In genomic region chr9:92324451-92324850, GRCh38 we compare ENCODE assay signal across 8 cellular contexts. TPM values are rescaled to one million over a fixed set of nuclear protein-coding genes. Genes with fewer than 3 reads are reported as not detected.
DNase-seq lines count a peak whose midpoint lies in the region; ATAC-seq, FAIRE-seq and TF ChIP-seq lines count a peak whose summit lies in the region.

No MANE protein-coding gene starts in this region.

- H3K4me2 ChIP-seq in OCI-LY1 (ENCODE audit: low read length): peak overlapping the region; percentile 85
- peak overlapping the region; percentile 80 to 87 for H3K4me2 ChIP-seq in H1 (ENCODE audit: insufficient read depth in 1 of 2, low read depth in 2 of 2, low read length in 2 of 2)

- H3K79me2 ChIP-seq in OCI-LY1 (ENCODE audit: insufficient read depth, low read length) (peaks cover 44% of the 10 kb centered on the region), H1 (ENCODE audit: control insufficient read depth in 1 of 2, insufficient read depth in 2 of 2, low read length in 2 of 2) (peaks cover 0 to 14% of the 10 kb centered on the region in 2 experiments; a peak in 2 of 4 replicates)

- no peak overlapping the region for H3K18ac ChIP-seq in H1 (ENCODE audit: extremely low read depth, low read length)

- no peak for TF ChIP-seq POLR2A in H1 (IDR thresholded peaks at IDR 0.05; ENCODE audit: control extremely low read depth in 1 of 2, low read depth in 2 of 2, low read length in 2 of 2)

- no peaks in the 10 kb centered on the region for H3K9me3 Mint-ChIP-seq in CD4-positive, alpha-beta T cell

- peak overlapping the region; percentile 94 for H3K27ac Mint-ChIP-seq in CD4-positive, alpha-beta T cell

- H2BK5ac ChIP-seq in H1 (ENCODE audit: low read depth, low read length): no peak overlapping the region

- H3K4me1 ChIP-seq in OCI-LY1 (ENCODE audit: insufficient read depth, low read length, severe bottlenecking) (peaks cover 33% of the 10 kb centered on the region), H1 (replicated peaks in 1 of 4; ENCODE audit: control insufficient read depth in 3 of 4, insufficient read depth in 4 of 4, low read length in 3 of 4) (peaks cover 0 to 4% (median under 1%) of the 10 kb centered on the region in 4 experiments; a peak in 1 of 7 replicates), neuron (ENCODE audit: insufficient read depth, low read length) (peaks cover 21% of the 10 kb centered on the region)

- H2BK15ac ChIP-seq in H1 (ENCODE audit: low read length): no peak overlapping the region

- H2BK120ac ChIP-seq in H1 (replicated peaks; ENCODE audit: low read depth, low read length): no peak overlapping the region

- H3K4me1 Mint-ChIP-seq in CD4-positive, alpha-beta T cell (ENCODE audit: low read depth): peaks cover 40% of the 10 kb centered on the region

- 63% methylated on average over 2 of the region's 2 CpGs; no CpG with 5 or more reads in 1 of the 2 experiments for WGBS in H1 (ENCODE audit: extremely low coverage in 1 of 2, insufficient coverage in 1 of 2, insufficient read length in 1 of 2, insufficient replicate concordance in 2 of 2, low coverage in 1 of 2, low lambda C conversion rate in 2 of 2, missing lambda C conversion rate in 1 of 2), 2 experiments

- no peak for TF ChIP-seq EP300 in H1 (IDR thresholded peaks at IDR 0.05; ENCODE audit: borderline replicate concordance in 1 of 2, low read depth in 2 of 2, low read length in 2 of 2)

- no peak for DNase-seq in CD4-positive, alpha-beta T cell
- no peak for DNase-seq in H1 (ENCODE audit: low read depth in 1 of 2, low spot score in 2 of 2)
- DNase-seq in NCI-H2227 treated with DMSO at 0.1 percent for 48 hours (lab: John Stamatoyannopoulos, UW): no peak
- DNase-seq in MV-4-11 (lab: John Stamatoyannopoulos, UW): no peak
- no peak for DNase-seq in SW480 (ENCODE audit: low spot score)

- H3K27me3 ChIP-seq in CD4-positive, alpha-beta T cell (ENCODE audit: control insufficient read depth, insufficient read depth, low read length): no peaks in the 10 kb centered on the region
- H3K27me3 ChIP-seq in OCI-LY1 (ENCODE audit: insufficient read depth, low read length) (no peaks in the 10 kb centered on the region), H1 (replicated peaks in 1 of 4; ENCODE audit: control insufficient read depth in 3 of 4, extremely low read depth in 1 of 4, insufficient read depth in 3 of 4, low read length in 3 of 4) (no peaks in the 10 kb centered on the region), neuron (ENCODE audit: insufficient read depth, low read length) (no peaks in the 10 kb centered on the region)

- no peak overlapping the region for H4K5ac ChIP-seq in H1 (ENCODE audit: insufficient read length, low read depth, low read length)

- peak overlapping the region; percentile 96 for H3K4me3 Mint-ChIP-seq in CD4-positive, alpha-beta T cell

- CTCF ChIA-PET in CD4-positive, alpha-beta T cell (lab: Charles Lee): no interaction called here
- CTCF ChIA-PET in H1 (lab: Charles Lee; ENCODE audit: partially characterized antibody): interaction anchor here (1.3 to 2.4 kb wide), 2 partner anchors 184 to 311 kb away, joined by 3 to 9 read pairs; no protein-coding TSS in a partner anchor

- H2BK20ac ChIP-seq in H1 (ENCODE audit: low read length): no peak overlapping the region

- no peak overlapping the region for H4K8ac ChIP-seq in H1 (ENCODE audit: extremely low read depth, insufficient read depth, low read length)

- peak overlapping the region; percentile 86 for H3K4me3 ChIP-seq in OCI-LY1 (ENCODE audit: low read depth, low read length, poor library complexity, severe bottlenecking)
- peak overlapping the region; percentile 70 to 97 (median 92) for H3K4me3 ChIP-seq in H1 (ENCODE audit: extremely low read depth in 1 of 4, insufficient read depth in 2 of 4, low read depth in 3 of 4, low read length in 4 of 4)
- H3K4me3 ChIP-seq in neuron (ENCODE audit: low read length): peak overlapping the region; percentile 88

- H3K79me1 ChIP-seq in H1 (ENCODE audit: low read depth, low read length): peaks cover 5% of the 10 kb centered on the region

- H2AK5ac ChIP-seq in H1 (ENCODE audit: low read depth, low read length): no peak overlapping the region

- H3K9ac ChIP-seq in OCI-LY1 (ENCODE audit: low read length): peak overlapping the region; percentile 71
- H3K9ac ChIP-seq in H1 (replicated peaks in 1 of 4; ENCODE audit: extremely low read depth in 1 of 4, low read depth in 3 of 4, low read length in 3 of 4): peak overlapping the region; percentile 85 to 99 (median 98); a peak in 6 of 7 replicates

- intact Hi-C loops in CD4-positive, alpha-beta T cell (cut with DNase I, micrococcal nuclease): loop anchor here (2.0 to 10.0 kb wide), 3 partner anchors 32 to 1250 kb away; partner anchors contain the start of genes IARS1 (in 1 of the 2) and PHF2 (in 1 of the 2)

- H3F3A ChIP-seq in OCI-LY1 (ENCODE audit: insufficient read depth, low read length): no peaks in the 10 kb centered on the region

- no peak overlapping the region for H3K56ac ChIP-seq in H1 (replicated peaks; ENCODE audit: insufficient read length, low read depth, low read length)

- H4K91ac ChIP-seq in H1 (replicated peaks; ENCODE audit: insufficient read length, low read length): no peak overlapping the region

- H2BK12ac ChIP-seq in H1 (ENCODE audit: low read depth, low read length): no peak overlapping the region

- H3K27ac ChIP-seq in CD4-positive, alpha-beta T cell (ENCODE audit: low read depth, low read length): peak overlapping the region; percentile 94
- no peak overlapping the region for H3K27ac ChIP-seq in OCI-LY1 (ENCODE audit: low read depth, low read length, poor library complexity, severe bottlenecking)
- no peak overlapping the region for H3K27ac ChIP-seq in H1 (ENCODE audit: low read depth, low read length)

- POLR2A ChIA-PET in CD4-positive, alpha-beta T cell (lab: Charles Lee): interaction anchor here (0.6 to 1.4 kb wide), 2 partner anchors 22 to 204 kb away, joined by 3 to 4 read pairs; no protein-coding TSS in a partner anchor
- POLR2A ChIA-PET in H1 (lab: Charles Lee; ENCODE audit: partially characterized antibody): interaction anchor here (1.0 to 3.1 kb wide), 11 partner anchors 9 to 346 kb away, joined by 3 to 16 read pairs (median 5); partner anchors contain the start of gene IPPK

- no peak for TF ChIP-seq RAD21 in H1 (IDR thresholded peaks at IDR 0.05 in 1 of 2, conservative IDR thresholded peaks at IDR 0.05 in 1 of 2; ENCODE audit: low read depth in 2 of 2, low read length in 2 of 2)

- no peak for ATAC-seq in CD4-positive, alpha-beta T cell (ENCODE audit: poor library complexity)
- ATAC-seq in GM19328 (IDR thresholded peaks at IDR 0.05; ENCODE audit: unreplicated experiment): no peak

- H3K9me3 ChIP-seq in CD4-positive, alpha-beta T cell (ENCODE audit: control insufficient read depth, low read length): no peaks in the 10 kb centered on the region
- H3K9me3 ChIP-seq in OCI-LY1 (ENCODE audit: low read length): no peaks in the 10 kb centered on the region
- no peaks in the 10 kb centered on the region for H3K9me3 ChIP-seq in H1 (ENCODE audit: insufficient read depth in 2 of 2, low read depth in 1 of 2, low read length in 1 of 2)
- no peaks in the 10 kb centered on the region for H3K9me3 ChIP-seq in neuron (ENCODE audit: low read length)

- no peaks in the 10 kb centered on the region for H4K20me1 ChIP-seq in OCI-LY1 (ENCODE audit: insufficient read depth, low read length)
- peaks cover 2% of the 10 kb centered on the region in 2 experiments for H4K20me1 ChIP-seq in H1 (replicated peaks in 1 of 2; ENCODE audit: control insufficient read depth in 1 of 2, insufficient read depth in 2 of 2, low read length in 2 of 2)

- H3K23ac ChIP-seq in H1 (ENCODE audit: insufficient read length): no peak overlapping the region

- peaks cover 53% of the 10 kb centered on the region for H3K36me3 Mint-ChIP-seq in CD4-positive, alpha-beta T cell (ENCODE audit: low read depth)

- H3K27me3 Mint-ChIP-seq in CD4-positive, alpha-beta T cell: no peaks in the 10 kb centered on the region

- H3K23me2 ChIP-seq in H1 (ENCODE audit: low read depth, low read length): peaks cover 7% of the 10 kb centered on the region

- H3K9me2 ChIP-seq in OCI-LY1 (ENCODE audit: low read depth, low read length): no peaks in the 10 kb centered on the region

- FAIRE-seq in H1 (lab: Jason Lieb, UNC): no peak

- peaks cover 37% of the 10 kb centered on the region for H3K36me3 ChIP-seq in OCI-LY1 (ENCODE audit: insufficient read depth, low read length)
- peaks cover 4 to 32% (median 16%) of the 10 kb centered on the region in 4 experiments; a peak in 7 of 8 replicates for H3K36me3 ChIP-seq in H1 (ENCODE audit: control insufficient read depth in 2 of 4, insufficient read depth in 4 of 4, low read length in 3 of 4)
- peaks cover 31% of the 10 kb centered on the region for H3K36me3 ChIP-seq in neuron (ENCODE audit: insufficient read depth, low read length)

- H2AFZ ChIP-seq in OCI-LY1 (ENCODE audit: low read length) (no peak overlapping the region), H1 (ENCODE audit: low read length) (no peak overlapping the region), neuron (ENCODE audit: low read depth, low read length) (peak overlapping the region; percentile 98)

- H3K4ac ChIP-seq in H1 (replicated peaks; ENCODE audit: insufficient read length, low read depth, low read length): no peak overlapping the region

- no peak for TF ChIP-seq CTCF in CD4-positive, alpha-beta T cell (IDR thresholded peaks at IDR 0.05)
- TF ChIP-seq CTCF in OCI-LY1 (IDR thresholded peaks at IDR 0.05; ENCODE audit: low read length) (no peak), H1 (IDR thresholded peaks at IDR 0.05; ENCODE audit: control extremely low read depth in 1 of 3, insufficient read depth in 1 of 3, low read depth in 1 of 3, low read length in 3 of 3) (no peak)

- H3K14ac ChIP-seq in H1 (ENCODE audit: insufficient read length): no peak overlapping the region

RNA-seq across cellular contexts. Expression of gene NOL8, which starts 0.7 kb away (rescaled TPM):
- 10 to 100 TPM; 55.9 to 65.7 TPM for total RNA-seq in CD4-positive, alpha-beta T cell
- total RNA-seq in H1 (2021; fragmentation: NEBNext Ultra II Directional; extraction: Animal tissue kit (Norgen Biotek cat#: 25700)): 30.4 and 31.8 TPM in 2 replicates
- 3.0 and 6.2 TPM in 2 replicates for polyA plus RNA-seq in H1 (2011; rRNA removed)
- 12.0 TPM for polyA plus RNA-seq in H1 (2011; cell fraction: cytosol; rRNA removed)
- 11.6 TPM for polyA plus RNA-seq in H1 (2011; cell fraction: nucleus; rRNA removed)
- 13.3 to 23.8 TPM (median 18.7 TPM) in 4 replicates for polyA plus RNA-seq in H1 (2012, experiment 1 of 2)
- 2.4 TPM for polyA plus RNA-seq in H1 (2012, experiment 2 of 2)
- 41.4 TPM for polyA plus RNA-seq in H1 (2013, experiment 1 of 2)
- polyA plus RNA-seq in H1 (2013, experiment 2 of 2): 38.5 TPM
- 25.7 and 29.1 TPM in 2 replicates for polyA minus RNA-seq in H1 (2011; rRNA and poly(A)+ RNA removed)
- polyA minus RNA-seq in H1 (2011; cell fraction: cytosol; rRNA and poly(A)+ RNA removed): 13.4 TPM
- polyA minus RNA-seq in H1 (2011; cell fraction: nucleus; rRNA and poly(A)+ RNA removed): 55.1 TPM

RNA-seq across cellular contexts. Expression of gene CENPP, which starts 1.3 kb away (rescaled TPM):
- total RNA-seq in CD4-positive, alpha-beta T cell: 1 to 10 TPM; 4.8 TPM
- 9.9 and 10.8 TPM in 2 replicates for total RNA-seq in H1 (2021; fragmentation: NEBNext Ultra II Directional; extraction: Animal tissue kit (Norgen Biotek cat#: 25700))
- 2.2 and 2.7 TPM in 2 replicates for polyA plus RNA-seq in H1 (2011; rRNA removed)
- polyA plus RNA-seq in H1 (2011; cell fraction: cytosol; rRNA removed): 2.7 TPM
- 5.3 TPM for polyA plus RNA-seq in H1 (2011; cell fraction: nucleus; rRNA removed)
- polyA plus RNA-seq in H1 (2012, experiment 1 of 2): 2.6 to 7.0 TPM (median 3.8 TPM) in 4 replicates
- 5.1 TPM for polyA plus RNA-seq in H1 (2012, experiment 2 of 2)
- 11.2 TPM for polyA plus RNA-seq in H1 (2013, experiment 1 of 2)
- polyA plus RNA-seq in H1 (2013, experiment 2 of 2): 11.4 TPM
- 3.7 and 6.5 TPM in 2 replicates for polyA minus RNA-seq in H1 (2011; rRNA and poly(A)+ RNA removed)
- polyA minus RNA-seq in H1 (2011; cell fraction: cytosol; rRNA and poly(A)+ RNA removed): 2.4 TPM
- 16.1 TPM for polyA minus RNA-seq in H1 (2011; cell fraction: nucleus; rRNA and poly(A)+ RNA removed)

RNA-seq across cellular contexts. Expression of gene IARS1, which starts 31.0 kb away (rescaled TPM):
- total RNA-seq in CD4-positive, alpha-beta T cell: 10 to 100 TPM; 49.8 to 56.8 TPM
- 224 and 243 TPM in 2 replicates for total RNA-seq in H1 (2021; fragmentation: NEBNext Ultra II Directional; extraction: Animal tissue kit (Norgen Biotek cat#: 25700))
- 64.9 and 74.9 TPM in 2 replicates for polyA plus RNA-seq in H1 (2011; rRNA removed)
- 79.0 TPM for polyA plus RNA-seq in H1 (2011; cell fraction: cytosol; rRNA removed)
- 112 TPM for polyA plus RNA-seq in H1 (2011; cell fraction: nucleus; rRNA removed)
- 137 to 194 TPM (median 160 TPM) in 4 replicates for polyA plus RNA-seq in H1 (2012, experiment 1 of 2)
- polyA plus RNA-seq in H1 (2012, experiment 2 of 2): 9.3 TPM
- 140 TPM for polyA plus RNA-seq in H1 (2013, experiment 1 of 2)
- 128 TPM for polyA plus RNA-seq in H1 (2013, experiment 2 of 2)
- 196 and 282 TPM in 2 replicates for polyA minus RNA-seq in H1 (2011; rRNA and poly(A)+ RNA removed)
- 118 TPM for polyA minus RNA-seq in H1 (2011; cell fraction: cytosol; rRNA and poly(A)+ RNA removed)
- 263 TPM for polyA minus RNA-seq in H1 (2011; cell fraction: nucleus; rRNA and poly(A)+ RNA removed)
